In genomic region chr9:7871977-7872730, GRCh38 we compare ENCODE assay signal across 10 cellular contexts.
DNase-seq lines count a peak whose midpoint lies in the region; TF ChIP-seq lines count a peak whose summit lies in the region.
"Had no signal": no experiment of that assay in that cellular context is flagged by ENCODE, and none has a peak within 500 bp of the region (broad histone marks: within the 10 kb centered on the region; RNA-seq: fewer than 3 reads in every experiment).

No MANE protein-coding gene starts in this region.

- no peaks in the 10 kb centered on the region for H3K27me3 ChIP-seq in BLaER1 treated with 17β-estradiol and CSF1 and Interleukin-3, amounts not matched to agents 10 nM and 100 nM
- H3K27me3 ChIP-seq in thymus (ENCODE audit: control insufficient read depth, insufficient read depth) = no peaks in the 10 kb centered on the region
- H3K27me3 ChIP-seq in tibial artery = no peaks in the 10 kb centered on the region

- TF ChIP-seq CTCF in tibial artery (IDR thresholded peaks at IDR 0.05) = no peak

- peak overlapping the region in 8 of 11 experiments; percentile 1 to 36 (median 13); a peak in 9 of 22 replicates for H3K4me2 ChIP-seq in BLaER1 treated with 17β-estradiol and CSF1 and Interleukin-3, amounts not matched to agents 10 nM and 100 nM
- H3K4me2 ChIP-seq: A549 had no signal

- peaks cover 23 to 34% (median 30%) of the 10 kb centered on the region in 11 experiments for H3K9me3 ChIP-seq in BLaER1 treated with 17β-estradiol and CSF1 and Interleukin-3, amounts not matched to agents 10 nM and 100 nM (replicated peaks in 1 of 11)
- H3K9me3 ChIP-seq in thymus (ENCODE audit: control insufficient read depth) (no peaks in the 10 kb centered on the region), tibial artery (no peaks in the 10 kb centered on the region)
- H3K9me3 ChIP-seq: A549, HAP-1 had no signal

- peaks cover 0 to 14% (median 0%) of the 10 kb centered on the region in 11 experiments; a peak in 2 of 22 replicates for H3K36me3 ChIP-seq in BLaER1 treated with 17β-estradiol and CSF1 and Interleukin-3, amounts not matched to agents 10 nM and 100 nM
- H3K36me3 ChIP-seq in thymus (ENCODE audit: control insufficient read depth, insufficient read depth) (no peaks in the 10 kb centered on the region), tibial artery (no peaks in the 10 kb centered on the region)
- H3K36me3 ChIP-seq: HAP-1 had no signal

- no peaks in the 10 kb centered on the region for H4K20me1 ChIP-seq in BLaER1 treated with 17β-estradiol and CSF1 and Interleukin-3, amounts not matched to agents 10 nM and 100 nM

- peak overlapping the region in 1 of 11 experiments; percentile 31; a peak in 1 of 22 replicates for H3K27ac ChIP-seq in BLaER1 treated with 17β-estradiol and CSF1 and Interleukin-3, amounts not matched to agents 10 nM and 100 nM
- no peak overlapping the region for H3K27ac ChIP-seq in epithelial cell of prostate
- H3K27ac ChIP-seq in thymus (ENCODE audit: low read depth) = peak overlapping the region; percentile 48
- no peak overlapping the region for H3K27ac ChIP-seq in tibial artery
- H3K27ac ChIP-seq: A549 had no signal

- peak; percentile 23 for DNase-seq in Jurkat, Clone E6-1 (ENCODE audit: low read depth, low spot score)
- DNase-seq in epithelial cell of prostate (ENCODE audit: low read depth, low spot score) (peak; percentile 6), T-helper 1 cell (no peak), tibial artery (no peak)
- no peak for DNase-seq in central memory CD4-positive, alpha-beta T cell
- DNase-seq: DMS 273 treated with DMSO at 0.1 percent for 48 hours had no signal

- WGBS in thymus = 51% methylated on average over 2 of the region's 2 CpGs

- no peak overlapping the region for H3K4me3 ChIP-seq in BLaER1 treated with 17β-estradiol and CSF1 and Interleukin-3, amounts not matched to agents 10 nM and 100 nM
- no peak overlapping the region for H3K4me3 ChIP-seq in Jurkat, Clone E6-1 (ENCODE audit: low read length)
- H3K4me3 ChIP-seq in thymus (ENCODE audit: low read length) = no peak overlapping the region
- no peak overlapping the region for H3K4me3 ChIP-seq in tibial artery
- H3K4me3 ChIP-seq: A549, HAP-1 had no signal

- H3K4me1 ChIP-seq in BLaER1 treated with 17β-estradiol and CSF1 and Interleukin-3, amounts not matched to agents 10 nM and 100 nM = peaks cover 0 to 18% (median 9%) of the 10 kb centered on the region in 10 experiments; a peak in 11 of 20 replicates
- H3K4me1 ChIP-seq in thymus (ENCODE audit: control insufficient read depth, insufficient read depth, low read length) (peaks cover 6% of the 10 kb centered on the region), tibial artery (no peaks in the 10 kb centered on the region)
- H3K4me1 ChIP-seq: A549, HAP-1 had no signal

- no peak overlapping the region for H3K9ac ChIP-seq in BLaER1 treated with 17β-estradiol and CSF1 and Interleukin-3, amounts not matched to agents 10 nM and 100 nM

- intact Hi-C loops in tibial artery (cut with DNase I; ENCODE audit: low total_unique reads) = no loop called here

Comparison
In these comparisons a context has a peak if more than half of its experiments do, and no peak if none do; other contexts are left out.
1. DNase-seq: peak in Jurkat, Clone E6-1 (single experiment) and epithelial cell of prostate (single experiment); none in central memory CD4-positive, alpha-beta T cell (single experiment), T-helper 1 cell (0 of 5) and tibial artery (0 of 2).